In the genomic region with DNA sequence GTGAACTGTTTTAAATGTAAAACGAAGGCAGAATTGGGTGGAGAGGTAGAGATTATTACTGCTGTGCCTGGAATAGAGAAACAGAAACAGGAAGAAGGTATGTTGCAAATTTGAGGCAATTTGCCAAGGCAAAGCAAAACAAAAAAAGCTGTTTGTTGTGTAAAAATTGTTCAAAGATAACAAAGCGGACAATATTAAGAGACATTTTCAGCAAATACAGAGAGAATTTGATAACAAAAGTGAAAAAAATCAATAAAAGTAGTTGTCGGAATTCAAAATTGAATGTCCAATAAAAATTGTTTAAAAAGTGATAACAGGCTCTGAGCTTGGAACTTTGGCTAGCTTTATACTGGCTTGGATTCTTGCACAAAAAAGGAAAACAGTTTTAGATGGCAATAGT, we compare ENCODE assay signal across 14 cellular contexts. TPM values are rescaled to one million over a fixed set of nuclear protein-coding genes. Genes with fewer than 3 reads are reported as not detected.
DNase-seq lines count a peak whose midpoint lies in the region; ATAC-seq, FAIRE-seq and TF ChIP-seq lines count a peak whose summit lies in the region.
"Had no signal": no experiment of that assay in that cellular context is flagged by ENCODE, and none has a peak within 500 bp of the region (broad histone marks: within the 10 kb centered on the region; RNA-seq: fewer than 3 reads in every experiment).

No MANE protein-coding gene starts in this region.

- TF ChIP-seq RAD21 in HepG2 (CRISPR knock-in tag; IDR thresholded peaks at IDR 0.05) = no peak

- 37% methylated on average over 3 of the region's 3 CpGs for WGBS in HepG2 (ENCODE audit: low lambda C conversion rate)

- TF ChIP-seq POLR2A in HepG2 (IDR thresholded peaks at IDR 0.05; ENCODE audit: insufficient read depth in 1 of 2, low read depth in 2 of 2, low read length in 2 of 2) = no peak

- FAIRE-seq in HepG2 (lab: Jason Lieb, UNC) = no peak
- no peak for FAIRE-seq in HTR-8/SVneo (lab: Jason Lieb, UNC)

- CTCF ChIA-PET in HepG2 (lab: Yijun Ruan, JAX; ENCODE audit: low intra/inter-chr PET ratio, low total read pairs) = no interaction called here

- in situ Hi-C loops in HepG2 (cut with HindIII; ENCODE audit: extremely low pct_ligation_motif_present, low pct_unique_long_range_greater_than_20kb) = no loop called here

- POLR2A ChIA-PET in HepG2 (lab: Yijun Ruan, JAX) = no interaction called here

- H3K36me3 ChIP-seq in ACC112 (ENCODE audit: insufficient read depth, low read length) (no peaks in the 10 kb centered on the region), HUES6 (ENCODE audit: control insufficient read depth, insufficient read depth, low read length) (no peaks in the 10 kb centered on the region), HepG2 (replicated peaks in 1 of 2; ENCODE audit: control insufficient read depth in 1 of 2, insufficient read depth in 2 of 2, low read length in 2 of 2) (no peaks in the 10 kb centered on the region)

- ATAC-seq in HepG2 = no peak
- ATAC-seq: T-cell had no signal

- H3K9ac ChIP-seq in HUES6 (ENCODE audit: low read length) (no peak overlapping the region), HepG2 (ENCODE audit: insufficient read depth, low read depth, low read length) (no peak overlapping the region)

- H3K79me2 ChIP-seq in ACC112 (ENCODE audit: control insufficient read depth, insufficient read depth, low read length, unreplicated experiment) (no peaks in the 10 kb centered on the region), HepG2 (ENCODE audit: insufficient read depth, low read length) (no peaks in the 10 kb centered on the region)

- H2AFZ ChIP-seq in ACC112 (ENCODE audit: low read length, unreplicated experiment) (peak overlapping the region; percentile 73), HepG2 (ENCODE audit: low read length) (no peak overlapping the region)

- H3K27ac ChIP-seq in ACC112 (ENCODE audit: low read depth, low read length) (peak overlapping the region; percentile 100), HUES6 (ENCODE audit: low read depth, low read length) (peak overlapping the region; percentile 97), HepG2 (ENCODE audit: extremely low read length, insufficient read depth, low read length) (no peak overlapping the region)
- H3K27ac ChIP-seq: C4-2B had no signal

- 0 out of 2 replicates have a peak overlapping the region, but pooled peaks have one; percentile 12 for H3K4me2 ChIP-seq in HepG2 (ENCODE audit: low read depth, low read length)

- H4K20me1 ChIP-seq in HepG2 (ENCODE audit: insufficient read depth, low read length) = no peaks in the 10 kb centered on the region

- intact Hi-C loops in HepG2 (cut with micrococcal nuclease; ENCODE audit: unreplicated experiment) = no loop called here

- BruUV-seq in HepG2 (replicated peaks; lab: Mats Ljungman, UMichigan) = no TSS peak

- H3K4me1 ChIP-seq in ACC112 (ENCODE audit: control insufficient read depth, insufficient read depth, low read length, unreplicated experiment) (peaks cover 30% of the 10 kb centered on the region), HUES6 (ENCODE audit: control insufficient read depth, insufficient read depth, low read length) (peaks cover 26% of the 10 kb centered on the region), HepG2 (ENCODE audit: insufficient read depth, low read length) (peaks cover 23% of the 10 kb centered on the region)

- H3K9me3 ChIP-seq in HUES6 (ENCODE audit: control insufficient read depth, insufficient read depth, low read depth, low read length) = 0 out of 2 replicates have a peak, but pooled peaks cover 3% of the 10 kb centered on the region
- H3K9me3 ChIP-seq in HepG2 (ENCODE audit: low read length) = no peaks in the 10 kb centered on the region

- DNase-seq in amniotic epithelial cell (ENCODE audit: low read depth) (peak; percentile 50), HepG2 (ENCODE audit: low spot score) (no peak), HTR-8/SVneo (ENCODE audit: insufficient read length, low spot score) (no peak), NCI-H748 (lab: John Stamatoyannopoulos, UW; ENCODE audit: unreplicated experiment) (no peak), NCI-H1105 treated with DMSO at 0.1 percent for 48 hours (lab: John Stamatoyannopoulos, UW) (no peak)
- DNase-seq in stimulated activated CD4-positive, alpha-beta T cell treated with anti-CD3 and anti-CD28 coated beads, Interleukin-2, amount 100 ng/mL, for 24 hours = no peak
- DNase-seq: activated T-cell treated with anti-CD3 and anti-CD28 coated beads, Interleukin-2, amount 50 U/mL, for 24 hours; NCI-H187; posterior cingulate gyrus; T-cell had no signal

- no peaks in the 10 kb centered on the region for H3K27me3 ChIP-seq in ACC112 (ENCODE audit: insufficient read depth, low read length)
- H3K27me3 ChIP-seq in HUES6 (ENCODE audit: control insufficient read depth, insufficient read depth, low read length) = no peaks in the 10 kb centered on the region
- H3K27me3 ChIP-seq in HepG2 (ENCODE audit: control insufficient read depth in 1 of 2, insufficient read depth in 2 of 2, low read length in 2 of 2) = no peaks in the 10 kb centered on the region

- no peak for TF ChIP-seq EP300 in HepG2 (IDR thresholded peaks at IDR 0.05; ENCODE audit: low read depth in 2 of 2, low read length in 2 of 2)
- TF ChIP-seq EP300 in HepG2 (CRISPR knock-in tag; IDR thresholded peaks at IDR 0.05; ENCODE audit: borderline replicate concordance) = no peak

- H3K4me3 ChIP-seq in ACC112 (ENCODE audit: low read depth, low read length) (peak overlapping the region; percentile 80), HUES6 (ENCODE audit: low read depth, low read length) (no peak overlapping the region), HepG2 (replicated peaks in 1 of 3; ENCODE audit: insufficient read depth in 1 of 3, low read depth in 2 of 3, low read length in 3 of 3) (no peak overlapping the region; a peak in 1 of 6 replicates)
- H3K4me3 ChIP-seq: GM12878 had no signal

- TF ChIP-seq CTCF in HepG2 (CRISPR knock-in tag; IDR thresholded peaks at IDR 0.05) = no peak

TF ChIP-seq in HepG2, 621 proteins besides CTCF, POLR2A, EP300 and RAD21 (continues in another document):
- TF ChIP-seq MIXL1 (CRISPR knock-in tag; IDR thresholded peaks at IDR 0.05) = no peak
- TF ChIP-seq ZNF564 (CRISPR knock-in tag; IDR thresholded peaks at IDR 0.05) = no peak
- no peak for TF ChIP-seq ZNF33B (CRISPR knock-in tag; IDR thresholded peaks at IDR 0.05)
- no peak for TF ChIP-seq SCMH1 (CRISPR knock-in tag; IDR thresholded peaks at IDR 0.05; ENCODE audit: borderline replicate concordance)
- TF ChIP-seq ZNF383 (CRISPR knock-in tag; IDR thresholded peaks at IDR 0.05; ENCODE audit: borderline replicate concordance) = no peak
- TF ChIP-seq ZBTB21 (CRISPR knock-in tag; IDR thresholded peaks at IDR 0.05) = no peak
- no peak for TF ChIP-seq ZFP36L2 (CRISPR knock-in tag; IDR thresholded peaks at IDR 0.05)
- TF ChIP-seq SNRNP70 (IDR thresholded peaks at IDR 0.05; ENCODE audit: low read depth, low read length) = no peak
- TF ChIP-seq GATAD1 (CRISPR knock-in tag; IDR thresholded peaks at IDR 0.05) = no peak
- no peak for TF ChIP-seq SAP130 (CRISPR knock-in tag; IDR thresholded peaks at IDR 0.05; ENCODE audit: low read depth)
- no peak for TF ChIP-seq RXRA (CRISPR knock-in tag; IDR thresholded peaks at IDR 0.05)
- no peak for TF ChIP-seq ZNF230 (CRISPR knock-in tag; IDR thresholded peaks at IDR 0.05)

RNA-seq across cellular contexts. Expression of gene SMS, which starts 14.4 kb away (rescaled TPM):
- 91.9 and 115 TPM in 2 replicates for total RNA-seq in HepG2 (2016; rRNA removed; fragmentation: Illumina TruSeq; extraction: Trizol)
- total RNA-seq in HepG2 (2016; cell fraction: cytosol; rRNA removed; fragmentation: Illumina TruSeq; extraction: Trizol; ENCODE audit: low read depth) = 46.6 and 52.3 TPM in 2 replicates
- 95.1 and 105 TPM in 2 replicates for total RNA-seq in HepG2 (2016; cell fraction: insoluble cytoplasmic fraction; rRNA removed; fragmentation: Illumina TruSeq; extraction: Trizol)
- total RNA-seq in HepG2 (2016; cell fraction: membrane; rRNA removed; fragmentation: Illumina TruSeq; extraction: Trizol) = 91.1 and 102 TPM in 2 replicates
- 32.1 and 33.7 TPM in 2 replicates for total RNA-seq in HepG2 (2016; cell fraction: nucleus; rRNA removed; fragmentation: Illumina TruSeq; extraction: Trizol)
- polyA plus RNA-seq in HepG2 (2011; rRNA removed) = 29.6 and 40.5 TPM in 2 replicates
- polyA plus RNA-seq in HepG2 (2011; cell fraction: cytosol; rRNA removed) = 27.2 and 29.2 TPM in 2 replicates
- 11.3 and 11.5 TPM in 2 replicates for polyA plus RNA-seq in HepG2 (2011; cell fraction: nucleus; rRNA removed)
- polyA plus RNA-seq in HepG2 (2012) = 60.8 and 71.1 TPM in 2 replicates
- 48.6 and 66.4 TPM in 2 replicates for polyA plus RNA-seq in HepG2 (2016; cell fraction: cytosol; fragmentation: Illumina TruSeq; extraction: Trizol; ENCODE audit: low read depth)
- polyA plus RNA-seq in HepG2 (2016; cell fraction: insoluble cytoplasmic fraction; fragmentation: Illumina TruSeq; extraction: Trizol; ENCODE audit: low read depth) = 126 and 134 TPM in 2 replicates
- 84.4 and 95.5 TPM in 2 replicates for polyA plus RNA-seq in HepG2 (2016; cell fraction: membrane; fragmentation: Illumina TruSeq; extraction: Trizol; ENCODE audit: low read depth)
- polyA plus RNA-seq in HepG2 (2016; cell fraction: nucleus; fragmentation: Illumina TruSeq; extraction: Trizol; ENCODE audit: insufficient read depth, low read depth) = 54.1 and 59.0 TPM in 2 replicates
- 17.4 and 47.2 TPM in 2 replicates for polyA minus RNA-seq in HepG2 (2011; rRNA and poly(A)+ RNA removed; ENCODE audit: low replicate concordance)
- polyA minus RNA-seq in HepG2 (2011; cell fraction: cytosol; rRNA and poly(A)+ RNA removed) = 34.7 and 40.9 TPM in 2 replicates
- 11.2 and 16.8 TPM in 2 replicates for polyA minus RNA-seq in HepG2 (2011; cell fraction: nucleus; rRNA and poly(A)+ RNA removed)
